In the genomic region with DNA sequence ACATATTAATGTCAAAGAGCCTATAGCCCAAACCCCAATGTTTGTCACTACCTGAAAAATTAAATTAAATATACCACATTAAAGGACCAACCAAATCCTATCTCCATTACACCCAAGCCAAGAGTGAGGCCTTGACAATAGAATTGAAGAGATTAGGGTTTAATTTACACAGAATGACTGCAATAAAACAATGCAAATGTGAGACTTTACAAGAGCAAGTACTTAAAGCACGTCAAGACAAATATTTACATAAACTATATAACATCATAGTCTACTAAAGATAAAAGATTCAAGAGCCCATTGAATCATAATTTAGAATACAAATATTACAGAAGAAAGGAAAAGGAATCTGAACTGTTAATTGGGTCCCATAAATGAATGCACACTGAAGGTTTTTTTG, we compare ENCODE assay signal across 20 cellular contexts.
"Had no signal": no experiment of that assay in that cellular context is flagged by ENCODE, and none has a peak within 500 bp of the region (broad histone marks: within the 10 kb centered on the region; RNA-seq: fewer than 3 reads in every experiment).

No MANE protein-coding gene starts in this region.

- H3K27ac ChIP-seq: PC-9, VCaP had no signal

- H3K36me3 ChIP-seq: MG63 had no signal

- H3K27me3 ChIP-seq: MG63 had no signal

- H3K9me3 ChIP-seq: MG63 had no signal

- ATAC-seq: activated T-helper 17 cell treated with anti-CD3 and anti-CD28 coated beads, Interleukin-2, amount 50 U/mL, for 72 hours; T-helper 17 cell had no signal

- DNase-seq: activated CD4-positive, alpha-beta memory T cell treated with anti-CD3 and anti-CD28 coated beads for 36 hours; activated CD4-positive, alpha-beta T cell treated with anti-CD3 and anti-CD28 coated beads, Interleukin-2, amount 10 ng/mL, durations not matched to agents 7 days and 5 days; activated CD4-positive, CD25-positive, alpha-beta regulatory T cell; activated gamma-delta T cell; activated naive CD4-positive, alpha-beta T cell treated with anti-CD3 and anti-CD28 coated beads for 36 hours; activated T-cell treated with anti-CD3 and anti-CD28 coated beads for 4 hours; activated T-cell treated with anti-CD3 and anti-CD28 coated beads, Interleukin-2, amount 50 U/mL, for 48 hours; amygdala; MG63; NCI-H1105; NCI-H1436 treated with DMSO at 0.1 percent for 48 hours; NCI-H2029; NCI-H345; NCI-H524; PC-9; SHP77 treated with DMSO at 0.1 percent for 48 hours; T-helper 17 cell; T1000 had no signal

- H3K4me2 ChIP-seq: PC-9 had no signal

- H3K4me3 ChIP-seq: MG63, PC-9 had no signal

- H2AFZ ChIP-seq: PC-9 had no signal
